ENCODE assay signal across 9 cellular contexts in the genomic region with DNA sequence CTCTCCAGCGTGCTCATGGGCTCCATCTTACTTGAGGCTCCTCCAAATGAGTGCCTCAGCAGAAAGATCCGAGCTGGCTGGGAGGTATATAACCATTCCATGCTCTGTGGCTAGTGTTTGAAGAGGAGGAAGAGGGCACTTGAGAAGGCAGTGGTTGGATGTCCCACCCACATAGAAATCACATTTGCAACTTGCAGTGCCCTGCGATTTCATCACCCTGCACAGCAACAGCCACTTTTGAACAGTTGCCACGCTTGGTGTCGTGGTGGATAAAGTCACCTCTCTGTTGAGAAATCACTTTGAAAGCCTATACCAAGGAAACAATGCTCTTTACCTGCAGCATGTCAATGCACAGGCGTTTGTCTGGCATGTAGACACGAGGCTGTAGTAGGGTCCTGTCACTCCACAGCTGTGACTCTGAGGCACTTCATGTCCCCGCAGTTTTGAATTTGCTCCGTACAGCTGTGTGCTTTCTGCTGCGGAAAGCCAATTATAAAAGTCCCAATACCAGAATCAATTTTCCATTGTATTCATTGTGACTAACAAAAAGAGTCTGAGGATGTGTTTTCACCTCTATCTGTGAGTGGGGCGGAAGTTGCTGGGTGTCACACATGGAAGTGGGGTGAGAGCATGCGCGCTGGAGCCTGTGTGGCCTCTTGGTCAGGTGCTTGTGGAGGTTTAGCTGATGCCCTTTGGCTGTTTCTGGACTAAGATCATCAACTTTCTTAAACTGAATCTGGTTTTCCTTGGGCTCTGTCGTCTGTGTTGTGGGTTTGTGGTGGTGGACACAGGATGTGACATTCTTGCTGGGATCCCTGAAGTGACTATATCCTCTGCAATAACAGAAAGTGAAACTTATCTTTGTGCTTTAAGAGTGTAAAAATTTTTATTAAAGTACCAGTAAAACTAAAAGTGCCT. TPM values are rescaled to one million over a fixed set of nuclear protein-coding genes. Genes with fewer than 3 reads are reported as not detected.
DNase-seq lines count a peak whose midpoint lies in the region; ATAC-seq and TF ChIP-seq lines count a peak whose summit lies in the region.
"Had no signal": no experiment of that assay in that cellular context is flagged by ENCODE, and none has a peak within 500 bp of the region (broad histone marks: within the 10 kb centered on the region; RNA-seq: fewer than 3 reads in every experiment).

No MANE protein-coding gene starts in this region.

- peak overlapping the region in 3 of 5 experiments; percentile 25 to 77 (median 36) for H3K27ac Mint-ChIP-seq in brain

- H3K4me1 ChIP-seq in ACC112 (ENCODE audit: control insufficient read depth, insufficient read depth, low read length, unreplicated experiment) = peaks cover 17% of the 10 kb centered on the region
- peaks cover 2 to 7% of the 10 kb centered on the region in 2 donors for H3K4me1 ChIP-seq in lung (ENCODE audit: control insufficient read depth in 2 of 2, insufficient read depth in 2 of 2, low read length in 2 of 2)

- DNase-seq in GM19240 (ENCODE audit: insufficient read length, low spot score) (peak; percentile 44), T-helper 22 cell (ENCODE audit: low read depth) (peak; percentile 65), lung (ENCODE audit: low spot score) (peak; percentile 82), NCI-H2081 treated with DMSO at 0.1 percent for 48 hours (lab: John Stamatoyannopoulos, UW) (no peak)
- peak; percentile 73 to 76 for DNase-seq in stimulated activated CD8-positive, alpha-beta memory T cell treated with anti-CD3 and anti-CD28 coated beads, Interleukin-15, amount 100 ng/mL, for 48 hours (ENCODE audit: low read depth in 2 of 2)

- no peaks in the 10 kb centered on the region for H3K9me3 ChIP-seq in lung (ENCODE audit: control insufficient read depth in 2 of 2, insufficient read depth in 1 of 2, low read length in 1 of 2)

- TF ChIP-seq CTCF in brain (conservative IDR thresholded peaks at IDR 0.05) (no peak), lung (IDR thresholded peaks at IDR 0.05; ENCODE audit: control extremely low read depth, extremely low read depth) (no peak)

- H3K4me3 ChIP-seq in ACC112 (ENCODE audit: low read depth, low read length) (peak overlapping the region; percentile 67), lung (no peak overlapping the region)

- peaks cover 5% of the 10 kb centered on the region for H3K27me3 ChIP-seq in ACC112 (ENCODE audit: insufficient read depth, low read length)
- no peaks in the 10 kb centered on the region for H3K27me3 ChIP-seq in lung (ENCODE audit: control insufficient read depth, insufficient read depth)

- peak overlapping the region in 3 of 5 experiments; percentile 42 to 72 (median 54) for H3K4me3 Mint-ChIP-seq in brain

- peaks cover 38% of the 10 kb centered on the region for H3K4me1 Mint-ChIP-seq in brain

- ATAC-seq in HG03457 (IDR thresholded peaks at IDR 0.05; ENCODE audit: unreplicated experiment) (peak; percentile 29), lung (ENCODE audit: insufficient read depth, low FRiP score) (no peak)

- H3K27ac ChIP-seq in ACC112 (ENCODE audit: low read depth, low read length) (peak overlapping the region; percentile 70), lung (ENCODE audit: low read depth in 1 of 2, low read length in 1 of 2) (peak overlapping the region; percentile 70 to 94)

- peaks cover 40% of the 10 kb centered on the region for H3K36me3 Mint-ChIP-seq in brain

- peaks cover 18% of the 10 kb centered on the region for H3K27me3 Mint-ChIP-seq in brain

- WGBS in lung, 2 donors = 34 to 45% methylated on average over 14 of the region's 14 CpGs

- peaks cover 0 to 5% (median 0%) of the 10 kb centered on the region in 5 experiments for H3K9me3 Mint-ChIP-seq in brain

- H3K36me3 ChIP-seq in ACC112 (ENCODE audit: insufficient read depth, low read length) = peaks cover 5% of the 10 kb centered on the region; the same call in 1 of the 2 replicates
- peaks cover 11 to 16% of the 10 kb centered on the region in 2 donors for H3K36me3 ChIP-seq in lung (ENCODE audit: control insufficient read depth in 2 of 2, insufficient read depth in 2 of 2, low read length in 2 of 2)

- H3K79me2 ChIP-seq in ACC112 (ENCODE audit: control insufficient read depth, insufficient read depth, low read length, unreplicated experiment) = peaks cover 12% of the 10 kb centered on the region

- peak overlapping the region; percentile 19 for H2AFZ ChIP-seq in ACC112 (ENCODE audit: low read length, unreplicated experiment)

RNA-seq across cellular contexts. Expression of a gene that starts 2.8 kb away (rescaled TPM):
- 220 TPM for polyA plus RNA-seq in brain (ENCODE audit: insufficient read depth, low read depth, low replicate concordance)
- total RNA-seq in lung = 100 to 1,000 TPM; 155 to 311 TPM
- 100 to 1,000 TPM; 152 to 227 TPM for polyA plus RNA-seq in lung

RNA-seq across cellular contexts. Expression of a gene that starts 35.3 kb away (rescaled TPM):
- polyA plus RNA-seq in brain (ENCODE audit: insufficient read depth, low read depth, low replicate concordance) (90.4 TPM), lung (under 1 TPM; 0.08 to 0.10 TPM)
- total RNA-seq in lung = not detected
- total RNA-seq: pulmonary artery endothelial cell had no signal

RNA-seq across cellular contexts. Expression of a gene that starts 41.9 kb away (rescaled TPM):
- 10.0 TPM for polyA plus RNA-seq in brain (ENCODE audit: insufficient read depth, low read depth, low replicate concordance)
- not detected for total RNA-seq in lung
- polyA plus RNA-seq in lung = under 1 TPM in 1 of 2 donors, not detected in 1; 0.02 TPM
- total RNA-seq: pulmonary artery endothelial cell had no signal

Comparison
In these comparisons a context has a peak if more than half of its experiments do, and no peak if none do; other contexts are left out.
1. RNA of a gene that starts 35.3 kb away (polyA plus RNA-seq): 90.4 TPM in brain (single experiment); 0.08 to 0.10 TPM in lung; every median in the first group is over 10 times any median in the second.
2. RNA of a gene that starts 41.9 kb away (polyA plus RNA-seq): 10.0 TPM in brain (single experiment); 0.02 TPM in lung; every median in the first group is over 10 times any median in the second.